Comparison of ENCODE assay signal across 15 cellular contexts in the genomic region with DNA sequence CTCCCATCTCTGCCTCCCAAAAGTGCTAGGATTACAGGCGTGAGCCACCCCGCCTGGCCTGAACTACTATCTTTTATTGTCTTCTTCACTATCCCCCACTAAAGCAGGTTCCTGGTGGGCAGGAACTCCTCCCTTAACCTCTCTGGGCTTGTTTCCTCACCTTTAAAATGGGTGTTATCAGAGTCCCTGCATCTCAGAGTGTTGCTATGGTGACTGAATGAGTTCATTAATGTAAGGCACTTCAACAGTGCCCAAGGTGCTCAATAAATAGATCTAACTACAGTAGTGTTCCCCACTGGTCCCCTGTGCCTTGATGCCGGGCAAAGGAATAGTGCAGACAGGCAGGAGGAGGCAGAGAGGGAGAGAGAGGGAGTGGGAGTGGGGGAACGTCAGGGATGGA. TPM values are rescaled to one million over a fixed set of nuclear protein-coding genes. Genes with fewer than 3 reads are reported as not detected.
A peak's percentile ranks its signal among the peaks of the same experiment; 100 is the strongest.
DNase-seq lines count a peak whose midpoint lies in the region; ATAC-seq and TF ChIP-seq lines count a peak whose summit lies in the region.
"Had no signal": no experiment of that assay in that cellular context is flagged by ENCODE, and none has a peak within 500 bp of the region (broad histone marks: within the 10 kb centered on the region; RNA-seq: fewer than 3 reads in every experiment).

No MANE protein-coding gene starts in this region.

- TF ChIP-seq CTCF in GM23338 (conservative IDR thresholded peaks at IDR 0.05; ENCODE audit: low read depth in 2 of 2) = no peak

- no peaks in the 10 kb centered on the region for H3K27me3 ChIP-seq in CD4-positive, alpha-beta memory T cell (ENCODE audit: insufficient read depth, low read length)
- H3K27me3 ChIP-seq in GM23338 (ENCODE audit: insufficient read depth) = peaks cover 10% of the 10 kb centered on the region
- H3K27me3 ChIP-seq: gastrocnemius medialis, left lung had no signal

- CTCF ChIA-PET in CD4-positive, alpha-beta memory T cell (lab: Charles Lee; ENCODE audit: partially characterized antibody) = no interaction called here

- H3K9me2 ChIP-seq in GM23338 (ENCODE audit: insufficient read depth) = no peaks in the 10 kb centered on the region

- H3K27ac ChIP-seq in CD4-positive, alpha-beta memory T cell (ENCODE audit: low read depth, low read length) = peak overlapping the region; percentile 24
- no peak overlapping the region for H3K27ac ChIP-seq in GM23338 (ENCODE audit: low read depth)
- H3K27ac ChIP-seq: gastrocnemius medialis, PC-9, transverse colon had no signal

- H3K4me1 ChIP-seq in CD4-positive, alpha-beta memory T cell (ENCODE audit: insufficient read depth, low read length) = peaks cover 88% of the 10 kb centered on the region
- H3K4me1 ChIP-seq in GM23338 (ENCODE audit: insufficient read depth) = peaks cover 39% of the 10 kb centered on the region

- no peaks in the 10 kb centered on the region for H3K27me3 Mint-ChIP-seq in CD4-positive, alpha-beta memory T cell
- peaks cover 27% of the 10 kb centered on the region for H3K27me3 Mint-ChIP-seq in GM23338 (ENCODE audit: insufficient read depth, low read depth, poor library complexity)
- H3K27me3 Mint-ChIP-seq in activated T-helper 2 cell treated with anti-CD3 and anti-CD28 coated beads, Interferon-gamma antibody, Interleukin-2, Interleukin-4, amounts not matched to agents 10 μg/mL and 5 μg/mL and 100 μg/mL, durations not matched to agents 14 hours and 24 hours and 36 hours (ENCODE audit: low read depth) = no peaks in the 10 kb centered on the region
- peaks cover 0 to 2% (median 0%) of the 10 kb centered on the region in 5 donors for H3K27me3 Mint-ChIP-seq in naive thymus-derived CD8-positive, alpha-beta T cell

- intact Hi-C loops in CD4-positive, alpha-beta memory T cell (cut with micrococcal nuclease) = no loop called here
- intact Hi-C loops in activated T-helper 2 cell treated with anti-CD3 and anti-CD28 coated beads, Interferon-gamma antibody, Interleukin-2, Interleukin-4, amounts not matched to agents 10 μg/mL and 5 μg/mL and 100 μg/mL, durations not matched to agents 14 hours and 24 hours and 36 hours (cut with micrococcal nuclease) = no loop called here

- POLR2A ChIA-PET in CD4-positive, alpha-beta memory T cell (lab: Charles Lee; ENCODE audit: partially characterized antibody) = interaction anchor here (4.0 to 7.8 kb wide), 2 partner anchors 18 to 24 kb away, joined by 73 to 136 read pairs; a partner anchor contains a TSS
- POLR2A ChIA-PET in naive thymus-derived CD8-positive, alpha-beta T cell (lab: Charles Lee) = interaction anchor here (0.7 kb wide), 2 partner anchors 9 to 32 kb away, joined by 3 read pairs; no protein-coding TSS in a partner anchor

- H3K4me3 Mint-ChIP-seq in CD4-positive, alpha-beta memory T cell = peak overlapping the region; percentile 2 to 89 (median 60)
- peak overlapping the region; percentile 25; the same call in 2 of the 3 replicates for H3K4me3 Mint-ChIP-seq in GM23338
- H3K4me3 Mint-ChIP-seq in activated T-helper 2 cell treated with anti-CD3 and anti-CD28 coated beads, Interferon-gamma antibody, Interleukin-2, Interleukin-4, amounts not matched to agents 10 μg/mL and 5 μg/mL and 100 μg/mL, durations not matched to agents 14 hours and 24 hours and 36 hours (ENCODE audit: low read depth) = no peak overlapping the region
- H3K4me3 Mint-ChIP-seq in naive thymus-derived CD8-positive, alpha-beta T cell = peak overlapping the region in 9 of 10 donors; percentile 15 to 79 (median 51)

- peak overlapping the region; percentile 78; the same call in 1 of the 2 replicates for H2AFZ ChIP-seq in GM23338
- H2AFZ ChIP-seq: PC-9 had no signal

- DNase-seq in CD4-positive, alpha-beta memory T cell = peak in 2 of 5 donors; percentile 16 to 46
- DNase-seq in GM23338 (ENCODE audit: low spot score) (no peak), NCI-H187 (lab: John Stamatoyannopoulos, UW) (no peak), mucosa of gallbladder (ENCODE audit: low spot score) (no peak)
- DNase-seq in activated T-helper 2 cell treated with anti-CD3 and anti-CD28 coated beads, Interferon-gamma antibody, Interleukin-2, Interleukin-4, amounts not matched to agents 10 μg/mL and 5 μg/mL and 100 μg/mL, durations not matched to agents 14 hours and 24 hours and 36 hours (ENCODE audit: low spot score) = no peak
- no peak for DNase-seq in naive thymus-derived CD8-positive, alpha-beta T cell
- DNase-seq: gastrocnemius medialis, left lung, NCI-H2171, PC-9, transverse colon had no signal

- H3F3A ChIP-seq in GM23338 (replicated peaks; ENCODE audit: low read depth) = peaks cover 9% of the 10 kb centered on the region

- H4K20me1 ChIP-seq in GM23338 (replicated peaks; ENCODE audit: insufficient read depth) = no peaks in the 10 kb centered on the region

- no peak overlapping the region for H3K4me3 ChIP-seq in CD4-positive, alpha-beta memory T cell (ENCODE audit: low read length in 2 of 2)
- H3K4me3 ChIP-seq in GM23338 = peak overlapping the region; percentile 60
- H3K4me3 ChIP-seq: gastrocnemius medialis, K562, left lung, PC-9, transverse colon had no signal

- H3K36me3 ChIP-seq in CD4-positive, alpha-beta memory T cell (ENCODE audit: insufficient read depth, low read length) = peaks cover 53% of the 10 kb centered on the region
- H3K36me3 ChIP-seq in GM23338 (ENCODE audit: insufficient read depth) = no peaks in the 10 kb centered on the region
- H3K36me3 ChIP-seq: gastrocnemius medialis, transverse colon had no signal

- H3K27ac Mint-ChIP-seq in CD4-positive, alpha-beta memory T cell = peak overlapping the region; percentile 62 to 88 (median 81)
- no peak overlapping the region for H3K27ac Mint-ChIP-seq in GM23338
- peak overlapping the region; percentile 68 for H3K27ac Mint-ChIP-seq in activated T-helper 2 cell treated with anti-CD3 and anti-CD28 coated beads, Interferon-gamma antibody, Interleukin-2, Interleukin-4, amounts not matched to agents 10 μg/mL and 5 μg/mL and 100 μg/mL, durations not matched to agents 14 hours and 24 hours and 36 hours
- H3K27ac Mint-ChIP-seq in naive thymus-derived CD8-positive, alpha-beta T cell = peak overlapping the region in 8 of 10 donors; percentile 22 to 94 (median 83)
- H3K27ac Mint-ChIP-seq: progenitor cell of endocrine pancreas had no signal

- H3K36me3 Mint-ChIP-seq in CD4-positive, alpha-beta memory T cell = peaks cover 30 to 68% of the 10 kb centered on the region in 2 donors
- H3K36me3 Mint-ChIP-seq in GM23338 (ENCODE audit: low read depth) = no peaks in the 10 kb centered on the region; the same call in 2 of the 3 replicates
- peaks cover 68% of the 10 kb centered on the region for H3K36me3 Mint-ChIP-seq in activated T-helper 2 cell treated with anti-CD3 and anti-CD28 coated beads, Interferon-gamma antibody, Interleukin-2, Interleukin-4, amounts not matched to agents 10 μg/mL and 5 μg/mL and 100 μg/mL, durations not matched to agents 14 hours and 24 hours and 36 hours (ENCODE audit: low read depth)
- peaks cover 0 to 68% (median 16%) of the 10 kb centered on the region in 3 donors for H3K36me3 Mint-ChIP-seq in naive thymus-derived CD8-positive, alpha-beta T cell

- peaks cover 0 to 10% (median 0%) of the 10 kb centered on the region in 8 donors for H3K9me3 Mint-ChIP-seq in CD4-positive, alpha-beta memory T cell
- no peaks in the 10 kb centered on the region for H3K9me3 Mint-ChIP-seq in GM23338
- H3K9me3 Mint-ChIP-seq in activated T-helper 2 cell treated with anti-CD3 and anti-CD28 coated beads, Interferon-gamma antibody, Interleukin-2, Interleukin-4, amounts not matched to agents 10 μg/mL and 5 μg/mL and 100 μg/mL, durations not matched to agents 14 hours and 24 hours and 36 hours = no peaks in the 10 kb centered on the region
- no peaks in the 10 kb centered on the region for H3K9me3 Mint-ChIP-seq in naive thymus-derived CD8-positive, alpha-beta T cell

- H3K4me2 ChIP-seq in GM23338 = peak overlapping the region; percentile 74
- H3K4me2 ChIP-seq: PC-9 had no signal

- peak; percentile 5 for ATAC-seq in GM23338
- no peak for ATAC-seq in naive thymus-derived CD8-positive, alpha-beta T cell
- ATAC-seq in GM19452 (IDR thresholded peaks at IDR 0.05; ENCODE audit: unreplicated experiment) = no peak
- ATAC-seq: gastrocnemius medialis, HCT116, left lung had no signal

- H3K4me1 Mint-ChIP-seq in CD4-positive, alpha-beta memory T cell = peaks cover 45 to 76% (median 56%) of the 10 kb centered on the region in 4 donors
- peaks cover 41% of the 10 kb centered on the region for H3K4me1 Mint-ChIP-seq in GM23338
- peaks cover 44% of the 10 kb centered on the region for H3K4me1 Mint-ChIP-seq in activated T-helper 2 cell treated with anti-CD3 and anti-CD28 coated beads, Interferon-gamma antibody, Interleukin-2, Interleukin-4, amounts not matched to agents 10 μg/mL and 5 μg/mL and 100 μg/mL, durations not matched to agents 14 hours and 24 hours and 36 hours (ENCODE audit: low read depth)
- H3K4me1 Mint-ChIP-seq in naive thymus-derived CD8-positive, alpha-beta T cell = peaks cover 39 to 76% (median 68%) of the 10 kb centered on the region in 4 donors

- H3K9me3 ChIP-seq in CD4-positive, alpha-beta memory T cell (ENCODE audit: control insufficient read depth in 1 of 2, low read length in 2 of 2) = no peaks in the 10 kb centered on the region
- H3K9me3 ChIP-seq: gastrocnemius medialis, left lung, transverse colon had no signal

- no peaks in the 10 kb centered on the region for H3K79me2 ChIP-seq in GM23338 (replicated peaks; ENCODE audit: insufficient read depth)

RNA-seq across cellular contexts. Expression of a gene that starts 20.5 kb away (rescaled TPM):
- total RNA-seq in CD4-positive, alpha-beta memory T cell = 10 to 100 TPM; 56.4 to 61.4 TPM
- polyA plus RNA-seq in CD4-positive, alpha-beta memory T cell = 10 to 100 TPM; 23.2 to 32.3 TPM
- 8.0 and 9.7 TPM in 2 replicates for total RNA-seq in GM23338 (2014; rRNA removed; shearing (Covaris generic))
- polyA plus RNA-seq in GM23338 (2016; fragmentation: Nextera tagmentation; extraction: Ambion mirVana) = 8.2 and 11.0 TPM in 2 replicates
- 33.5 and 34.4 TPM in 2 replicates for total RNA-seq in activated T-helper 2 cell treated with anti-CD3 and anti-CD28 coated beads, Interferon-gamma antibody, Interleukin-2, Interleukin-4, amounts not matched to agents 10 μg/mL and 5 μg/mL and 100 μg/mL, durations not matched to agents 14 hours and 24 hours and 36 hours
- total RNA-seq in naive thymus-derived CD8-positive, alpha-beta T cell = 10 to 100 TPM; 46.6 to 49.1 TPM
- polyA plus RNA-seq in naive thymus-derived CD8-positive, alpha-beta T cell = 10 to 100 TPM; 15.6 to 25.0 (median 24.6) TPM
- 26.2 TPM for total RNA-seq in mucosa of gallbladder

RNA-seq across cellular contexts. Expression of a gene that starts 23.2 kb away (rescaled TPM):
- total RNA-seq in CD4-positive, alpha-beta memory T cell = 100 to 1,000 TPM; 136 to 143 TPM
- polyA plus RNA-seq in CD4-positive, alpha-beta memory T cell = 10 to 100 TPM; 28.1 to 83.7 TPM
- 6.7 and 7.9 TPM in 2 replicates for total RNA-seq in GM23338 (2014; rRNA removed; shearing (Covaris generic))
- polyA plus RNA-seq in GM23338 (2016; fragmentation: Nextera tagmentation; extraction: Ambion mirVana) = 0.99 and 1.4 TPM in 2 replicates
- 125 and 126 TPM in 2 replicates for total RNA-seq in activated T-helper 2 cell treated with anti-CD3 and anti-CD28 coated beads, Interferon-gamma antibody, Interleukin-2, Interleukin-4, amounts not matched to agents 10 μg/mL and 5 μg/mL and 100 μg/mL, durations not matched to agents 14 hours and 24 hours and 36 hours
- total RNA-seq in naive thymus-derived CD8-positive, alpha-beta T cell = 10 to 100 TPM; 83.6 to 85.6 TPM
- polyA plus RNA-seq in naive thymus-derived CD8-positive, alpha-beta T cell = 10 to 100 TPM; 30.5 to 45.4 (median 34.5) TPM
- 47.1 TPM for total RNA-seq in mucosa of gallbladder

RNA-seq across cellular contexts. Expression of a gene that starts 33.5 kb away (rescaled TPM):
- 10 to 100 TPM; 11.6 to 15.2 TPM for total RNA-seq in CD4-positive, alpha-beta memory T cell
- polyA plus RNA-seq in CD4-positive, alpha-beta memory T cell = 10 to 100 TPM; 12.9 to 22.4 TPM
- 2.7 and 3.0 TPM in 2 replicates for total RNA-seq in GM23338 (2014; rRNA removed; shearing (Covaris generic))
- polyA plus RNA-seq in GM23338 (2016; fragmentation: Nextera tagmentation; extraction: Ambion mirVana) = 4.9 and 7.4 TPM in 2 replicates
- 6.2 TPM in 2 replicates for total RNA-seq in activated T-helper 2 cell treated with anti-CD3 and anti-CD28 coated beads, Interferon-gamma antibody, Interleukin-2, Interleukin-4, amounts not matched to agents 10 μg/mL and 5 μg/mL and 100 μg/mL, durations not matched to agents 14 hours and 24 hours and 36 hours
- total RNA-seq in naive thymus-derived CD8-positive, alpha-beta T cell = 10 to 100 TPM; 15.0 to 17.3 TPM
- polyA plus RNA-seq in naive thymus-derived CD8-positive, alpha-beta T cell = 10 to 100 TPM; 12.6 to 20.9 (median 19.8) TPM
- total RNA-seq in mucosa of gallbladder = 12.8 TPM

RNA-seq across cellular contexts. Expression of a gene that starts 45.9 kb away (rescaled TPM):
- total RNA-seq in CD4-positive, alpha-beta memory T cell = 10 to 100 TPM; 14.3 to 16.1 TPM
- 1 to 10 TPM; 4.8 to 4.9 TPM for polyA plus RNA-seq in CD4-positive, alpha-beta memory T cell
- total RNA-seq in GM23338 (2014; rRNA removed; shearing (Covaris generic)) = 9.3 and 9.5 TPM in 2 replicates
- 8.1 and 10.6 TPM in 2 replicates for polyA plus RNA-seq in GM23338 (2016; fragmentation: Nextera tagmentation; extraction: Ambion mirVana)
- total RNA-seq in activated T-helper 2 cell treated with anti-CD3 and anti-CD28 coated beads, Interferon-gamma antibody, Interleukin-2, Interleukin-4, amounts not matched to agents 10 μg/mL and 5 μg/mL and 100 μg/mL, durations not matched to agents 14 hours and 24 hours and 36 hours = 4.2 and 4.8 TPM in 2 replicates
- total RNA-seq in naive thymus-derived CD8-positive, alpha-beta T cell = 1 to 10 TPM; 9.9 TPM
- 1 to 10 TPM; 3.6 to 8.3 (median 5.0) TPM for polyA plus RNA-seq in naive thymus-derived CD8-positive, alpha-beta T cell
- 8.6 TPM for total RNA-seq in mucosa of gallbladder
